ENCODE assay signal across 10 cellular contexts in genomic region chr9:132486706-132487350, GRCh38.
DNase-seq lines count a peak whose midpoint lies in the region; ATAC-seq, FAIRE-seq and TF ChIP-seq lines count a peak whose summit lies in the region.
"Had no signal": no experiment of that assay in that cellular context is flagged by ENCODE, and none has a peak within 500 bp of the region (broad histone marks: within the 10 kb centered on the region; RNA-seq: fewer than 3 reads in every experiment).

No MANE protein-coding gene starts in this region.

- DNase-seq in right cardiac atrium: no peak
- no peak for DNase-seq in heart right ventricle
- peak; percentile 44 for DNase-seq in activated T-helper 1 cell treated with anti-CD3 and anti-CD28 coated beads, Interleukin-12 subunit alpha, Interleukin-12 subunit beta, Interleukin-2, Interleukin-4 antibody, amounts not matched to agents 30 ng/mL and 10 ng/mL and 1 ng/mL, durations not matched to agents 14 hours and 24 hours and 36 hours (ENCODE audit: low spot score)
- no peak for DNase-seq in upper lobe of right lung
- DNase-seq in small intestine: no peak
- DNase-seq in hepatocyte (ENCODE audit: low spot score): no peak
- DNase-seq: NCI-H2107 had no signal

- H3K27ac ChIP-seq in right cardiac atrium (ENCODE audit: low read length): no peak overlapping the region
- H3K27ac ChIP-seq in heart right ventricle: no peak overlapping the region
- H3K27ac ChIP-seq in upper lobe of right lung: no peak overlapping the region
- H3K27ac ChIP-seq in small intestine (ENCODE audit: low read depth in 1 of 2, low read length in 1 of 2): no peak overlapping the region
- no peak overlapping the region for H3K27ac ChIP-seq in hepatocyte

- H3K27me3 ChIP-seq in right cardiac atrium (ENCODE audit: control insufficient read depth, insufficient read depth) (no peaks in the 10 kb centered on the region), heart right ventricle (peaks cover 0 to 54% (median 51%) of the 10 kb centered on the region in 7 donors), upper lobe of right lung (peaks cover 32% of the 10 kb centered on the region), small intestine (ENCODE audit: control insufficient read depth in 2 of 2, insufficient read depth in 2 of 2, low read length in 2 of 2) (peaks cover 0 to 23% of the 10 kb centered on the region in 2 donors), hepatocyte (peaks cover 17% of the 10 kb centered on the region)

- H3K4me1 ChIP-seq in right cardiac atrium (ENCODE audit: control insufficient read depth, insufficient read depth, low read length) (no peaks in the 10 kb centered on the region), heart right ventricle (no peaks in the 10 kb centered on the region), upper lobe of right lung (no peaks in the 10 kb centered on the region), small intestine (ENCODE audit: control insufficient read depth in 2 of 2, insufficient read depth in 1 of 2, low read depth in 1 of 2, low read length in 1 of 2) (no peaks in the 10 kb centered on the region), hepatocyte (ENCODE audit: insufficient read depth) (no peaks in the 10 kb centered on the region)

- 42% methylated on average over 32 of the region's 32 CpGs for WGBS in right cardiac atrium
- WGBS in heart right ventricle, 2 donors: 47 to 51% methylated on average over 32 of the region's 32 CpGs
- WGBS in small intestine, 3 donors: 34 to 48% (median 42%) methylated on average over 32 of the region's 32 CpGs
- WGBS in hepatocyte (ENCODE audit: low lambda C conversion rate, missing lambda C conversion rate): 80% methylated on average over 28 of the region's 32 CpGs

- TF ChIP-seq CTCF in heart right ventricle (IDR thresholded peaks at IDR 0.05): no peak
- TF ChIP-seq CTCF in nephron (IDR thresholded peaks at IDR 0.05; ENCODE audit: unreplicated experiment in 3 of 3): no peak
- no peak for TF ChIP-seq CTCF in upper lobe of right lung (IDR thresholded peaks at IDR 0.05)
- no peak for TF ChIP-seq CTCF in hepatocyte (IDR thresholded peaks at IDR 0.05; ENCODE audit: poor library complexity)

- no peaks in the 10 kb centered on the region for H3K9me3 ChIP-seq in right cardiac atrium (ENCODE audit: control insufficient read depth, low read length)
- no peaks in the 10 kb centered on the region for H3K9me3 ChIP-seq in heart right ventricle
- H3K9me3 ChIP-seq in upper lobe of right lung: no peaks in the 10 kb centered on the region
- H3K9me3 ChIP-seq in small intestine (ENCODE audit: control insufficient read depth, low read depth): no peaks in the 10 kb centered on the region
- H3K9me3 ChIP-seq in hepatocyte (ENCODE audit: low read depth): no peaks in the 10 kb centered on the region

- ATAC-seq in right cardiac atrium (peak; percentile 16 to 38), heart right ventricle (no peak), upper lobe of right lung (peak; percentile 16), GM18520 (IDR thresholded peaks at IDR 0.05; ENCODE audit: unreplicated experiment) (no peak)

- no peaks in the 10 kb centered on the region for H3K9me3 Mint-ChIP-seq in activated T-helper 1 cell treated with anti-CD3 and anti-CD28 coated beads, Interleukin-12 subunit alpha, Interleukin-12 subunit beta, Interleukin-2, Interleukin-4 antibody, amounts not matched to agents 30 ng/mL and 10 ng/mL and 1 ng/mL, durations not matched to agents 14 hours and 24 hours and 36 hours
- H3K9me3 Mint-ChIP-seq in nephron: peaks cover 5% of the 10 kb centered on the region

- peak overlapping the region; percentile 65 for H3K4me3 Mint-ChIP-seq in activated T-helper 1 cell treated with anti-CD3 and anti-CD28 coated beads, Interleukin-12 subunit alpha, Interleukin-12 subunit beta, Interleukin-2, Interleukin-4 antibody, amounts not matched to agents 30 ng/mL and 10 ng/mL and 1 ng/mL, durations not matched to agents 14 hours and 24 hours and 36 hours
- H3K4me3 Mint-ChIP-seq in nephron: peak overlapping the region; percentile 8 to 53 (median 43)

- peaks cover 18% of the 10 kb centered on the region for H3K4me1 Mint-ChIP-seq in activated T-helper 1 cell treated with anti-CD3 and anti-CD28 coated beads, Interleukin-12 subunit alpha, Interleukin-12 subunit beta, Interleukin-2, Interleukin-4 antibody, amounts not matched to agents 30 ng/mL and 10 ng/mL and 1 ng/mL, durations not matched to agents 14 hours and 24 hours and 36 hours (ENCODE audit: low read depth)
- H3K4me1 Mint-ChIP-seq in nephron: peaks cover 4% of the 10 kb centered on the region

- FAIRE-seq in small intestine (lab: Jason Lieb, UNC): no peak
- FAIRE-seq: TTC549 had no signal

- no peak overlapping the region for H2AFZ ChIP-seq in hepatocyte

- no peaks in the 10 kb centered on the region for H3K9me2 ChIP-seq in hepatocyte (replicated peaks; ENCODE audit: insufficient read depth)

- H3K36me3 ChIP-seq in heart right ventricle (no peaks in the 10 kb centered on the region), upper lobe of right lung (no peaks in the 10 kb centered on the region), small intestine (ENCODE audit: control insufficient read depth in 2 of 2, insufficient read depth in 2 of 2, low read length in 2 of 2) (no peaks in the 10 kb centered on the region), hepatocyte (replicated peaks; ENCODE audit: insufficient read depth, low read depth) (no peaks in the 10 kb centered on the region)

- H4K20me1 ChIP-seq in hepatocyte (ENCODE audit: insufficient read depth, poor library complexity, severe bottlenecking): no peaks in the 10 kb centered on the region

- H3K4me2 ChIP-seq in hepatocyte: no peak overlapping the region

- H3K27ac Mint-ChIP-seq in activated T-helper 1 cell treated with anti-CD3 and anti-CD28 coated beads, Interleukin-12 subunit alpha, Interleukin-12 subunit beta, Interleukin-2, Interleukin-4 antibody, amounts not matched to agents 30 ng/mL and 10 ng/mL and 1 ng/mL, durations not matched to agents 14 hours and 24 hours and 36 hours: peak overlapping the region; percentile 74
- no peak overlapping the region for H3K27ac Mint-ChIP-seq in nephron

- peaks cover 48% of the 10 kb centered on the region for H3K27me3 Mint-ChIP-seq in activated T-helper 1 cell treated with anti-CD3 and anti-CD28 coated beads, Interleukin-12 subunit alpha, Interleukin-12 subunit beta, Interleukin-2, Interleukin-4 antibody, amounts not matched to agents 30 ng/mL and 10 ng/mL and 1 ng/mL, durations not matched to agents 14 hours and 24 hours and 36 hours (ENCODE audit: insufficient read depth)
- peaks cover 72% of the 10 kb centered on the region for H3K27me3 Mint-ChIP-seq in nephron (ENCODE audit: low read depth)

- H3K4me3 ChIP-seq in right cardiac atrium (ENCODE audit: low read length) (no peak overlapping the region), heart right ventricle (no peak overlapping the region), upper lobe of right lung (no peak overlapping the region), small intestine (ENCODE audit: low read depth in 1 of 2, low read length in 2 of 2) (no peak overlapping the region), hepatocyte (no peak overlapping the region)

- intact Hi-C loops in right cardiac atrium (cut with DNase I) (no loop called here), heart right ventricle (cut with DNase I) (no loop called here), upper lobe of right lung (cut with DNase I) (no loop called here)
- intact Hi-C loops in activated T-helper 1 cell treated with anti-CD3 and anti-CD28 coated beads, Interleukin-12 subunit alpha, Interleukin-12 subunit beta, Interleukin-2, Interleukin-4 antibody, amounts not matched to agents 30 ng/mL and 10 ng/mL and 1 ng/mL, durations not matched to agents 14 hours and 24 hours and 36 hours (cut with micrococcal nuclease): loop anchor here (5.0 kb wide), 1 partner anchor 75 kb away; the partner anchor contains the start of gene CFAP77

- H3K79me2 ChIP-seq in hepatocyte: no peaks in the 10 kb centered on the region

- peaks cover 2% of the 10 kb centered on the region for H3K36me3 Mint-ChIP-seq in activated T-helper 1 cell treated with anti-CD3 and anti-CD28 coated beads, Interleukin-12 subunit alpha, Interleukin-12 subunit beta, Interleukin-2, Interleukin-4 antibody, amounts not matched to agents 30 ng/mL and 10 ng/mL and 1 ng/mL, durations not matched to agents 14 hours and 24 hours and 36 hours (ENCODE audit: low read depth)
- no peaks in the 10 kb centered on the region for H3K36me3 Mint-ChIP-seq in nephron (ENCODE audit: low read depth)

Comparison
In these comparisons a context has a peak if more than half of its experiments do, and no peak if none do; other contexts are left out.
1. ATAC-seq: peak in right cardiac atrium (2 of 2) and upper lobe of right lung (single experiment); none in heart right ventricle (0 of 8) and GM18520 (single experiment).